ENCODE assay signal across 10 cellular contexts in the genomic region with DNA sequence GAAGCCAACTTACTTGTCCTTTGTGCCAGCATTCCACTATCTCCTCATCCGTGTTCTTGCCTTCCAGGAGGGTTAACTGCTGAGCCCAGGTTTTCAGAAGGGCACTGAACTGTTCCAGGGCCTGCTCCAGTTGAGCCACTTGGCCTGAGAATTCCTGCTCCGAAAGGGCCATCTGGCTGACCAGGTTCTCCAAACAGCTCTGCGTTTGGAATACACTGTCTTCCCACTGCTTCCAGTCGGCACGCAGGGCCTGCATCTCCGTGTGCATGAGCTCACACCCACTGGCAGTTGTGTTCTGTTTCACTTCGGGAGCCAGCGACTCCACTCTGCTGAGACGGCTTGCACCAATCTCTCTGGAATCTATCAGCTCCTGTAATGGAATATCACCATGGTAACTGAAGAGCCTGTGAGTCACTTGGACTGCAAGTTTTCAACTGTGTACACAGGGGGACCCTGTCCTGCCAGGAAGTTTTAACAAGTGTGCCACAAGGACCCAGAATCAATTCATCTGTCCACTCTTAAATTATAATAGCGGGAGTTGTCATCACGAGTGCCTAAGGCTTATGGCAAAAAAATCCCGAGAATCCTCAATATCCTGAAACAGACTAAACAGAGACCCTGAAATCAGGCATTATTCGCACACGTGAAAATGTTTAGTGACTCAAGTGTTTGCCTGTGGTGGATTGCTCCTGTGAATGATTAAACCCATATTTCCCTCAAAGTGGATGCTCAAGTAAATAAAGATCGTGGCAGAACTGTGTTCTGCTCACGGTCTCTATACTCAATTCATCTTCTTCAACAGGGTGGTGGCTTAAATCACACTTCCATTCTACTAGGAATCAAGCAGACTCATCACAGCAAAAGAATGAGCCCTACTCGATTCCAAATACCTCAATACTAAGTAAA.
DNase-seq lines count a peak whose midpoint lies in the region; ATAC-seq and TF ChIP-seq lines count a peak whose summit lies in the region.
"Had no signal": no experiment of that assay in that cellular context is flagged by ENCODE, and none has a peak within 500 bp of the region (broad histone marks: within the 10 kb centered on the region; RNA-seq: fewer than 3 reads in every experiment).

No MANE protein-coding gene starts in this region.

- H3K4me3 ChIP-seq in RWPE2 (ENCODE audit: severe bottlenecking) = peak overlapping the region; percentile 34
- peak overlapping the region; percentile 68 for H3K4me3 ChIP-seq in fibroblast of mammary gland (ENCODE audit: control insufficient read depth, low read depth, low read length)
- no peak overlapping the region for H3K4me3 ChIP-seq in CD4-positive, alpha-beta memory T cell (ENCODE audit: low read length in 2 of 2)
- H3K4me3 ChIP-seq: GM12878 had no signal

- no peaks in the 10 kb centered on the region for H3K27me3 ChIP-seq in RWPE2 (ENCODE audit: insufficient read depth, poor library complexity, severe bottlenecking)
- H3K27me3 ChIP-seq in CD4-positive, alpha-beta memory T cell (ENCODE audit: insufficient read depth, low read length) = no peaks in the 10 kb centered on the region

- H3K9me3 ChIP-seq in RWPE2 (ENCODE audit: severe bottlenecking) = no peaks in the 10 kb centered on the region
- H3K9me3 ChIP-seq in CD4-positive, alpha-beta memory T cell (ENCODE audit: control insufficient read depth in 1 of 2, low read length in 2 of 2) = no peaks in the 10 kb centered on the region

- peak in 12 of 14 donors; percentile 22 to 93 (median 58) for DNase-seq in C1 segment of cervical spinal cord (lab: John Stamatoyannopoulos, UW)
- DNase-seq in RWPE2 (ENCODE audit: low spot score) = peak; percentile 58
- peak; percentile 95 for DNase-seq in fibroblast of mammary gland (ENCODE audit: low read depth)
- no peak for DNase-seq in activated naive CD4-positive, alpha-beta T cell treated with anti-CD3 and anti-CD28 coated beads for 36 hours
- no peak for DNase-seq in stimulated activated CD4-positive, alpha-beta T cell treated with anti-CD3 and anti-CD28 coated beads, Interleukin-4, amount 100 ng/mL, for 4 hours
- DNase-seq in CD4-positive, alpha-beta memory T cell = no peak
- DNase-seq in NCI-H1436 (lab: John Stamatoyannopoulos, UW) = no peak
- DNase-seq: activated naive CD8-positive, alpha-beta T cell treated with anti-CD3 and anti-CD28 coated beads, Interleukin-2, amount 10 ng/mL, durations not matched to agents 7 days and 5 days had no signal

- H3K4me1 Mint-ChIP-seq in nephron = peaks cover 26% of the 10 kb centered on the region
- no peaks in the 10 kb centered on the region for H3K4me1 Mint-ChIP-seq in activated naive CD4-positive, alpha-beta T cell treated with anti-CD3 and anti-CD28 coated beads for 36 hours (ENCODE audit: low read depth)
- no peaks in the 10 kb centered on the region for H3K4me1 Mint-ChIP-seq in CD4-positive, alpha-beta memory T cell
- H3K4me1 Mint-ChIP-seq: activated naive CD8-positive, alpha-beta T cell treated with anti-CD3 and anti-CD28 coated beads, Interleukin-2, amount 10 ng/mL, durations not matched to agents 7 days and 5 days had no signal

- H3K9me3 Mint-ChIP-seq in nephron = no peaks in the 10 kb centered on the region
- H3K9me3 Mint-ChIP-seq in activated naive CD4-positive, alpha-beta T cell treated with anti-CD3 and anti-CD28 coated beads for 36 hours = no peaks in the 10 kb centered on the region
- H3K9me3 Mint-ChIP-seq in CD4-positive, alpha-beta memory T cell = no peaks in the 10 kb centered on the region
- H3K9me3 Mint-ChIP-seq: activated naive CD8-positive, alpha-beta T cell treated with anti-CD3 and anti-CD28 coated beads, Interleukin-2, amount 10 ng/mL, durations not matched to agents 7 days and 5 days had no signal

- no peaks in the 10 kb centered on the region for H3K27me3 Mint-ChIP-seq in nephron (ENCODE audit: low read depth)
- peaks cover 13% of the 10 kb centered on the region for H3K27me3 Mint-ChIP-seq in activated naive CD4-positive, alpha-beta T cell treated with anti-CD3 and anti-CD28 coated beads for 36 hours (ENCODE audit: low read depth)
- peaks cover 0 to 9% of the 10 kb centered on the region in 2 donors for H3K27me3 Mint-ChIP-seq in CD4-positive, alpha-beta memory T cell
- H3K27me3 Mint-ChIP-seq: activated naive CD8-positive, alpha-beta T cell treated with anti-CD3 and anti-CD28 coated beads, Interleukin-2, amount 10 ng/mL, durations not matched to agents 7 days and 5 days had no signal

- H3K4me1 ChIP-seq in RWPE2 (ENCODE audit: insufficient read depth, poor library complexity, severe bottlenecking) = peaks cover 28% of the 10 kb centered on the region
- no peaks in the 10 kb centered on the region for H3K4me1 ChIP-seq in CD4-positive, alpha-beta memory T cell (ENCODE audit: insufficient read depth, low read length)

- intact Hi-C loops in activated naive CD4-positive, alpha-beta T cell treated with anti-CD3 and anti-CD28 coated beads for 36 hours (cut with micrococcal nuclease) = no loop called here
- intact Hi-C loops in CD4-positive, alpha-beta memory T cell (cut with micrococcal nuclease) = no loop called here

- no peaks in the 10 kb centered on the region; the same call in 1 of the 2 replicates for H3K36me3 ChIP-seq in RWPE2 (ENCODE audit: low read depth)
- no peaks in the 10 kb centered on the region for H3K36me3 ChIP-seq in CD4-positive, alpha-beta memory T cell (ENCODE audit: insufficient read depth, low read length)

- POLR2A ChIA-PET in CD4-positive, alpha-beta memory T cell (lab: Charles Lee; ENCODE audit: partially characterized antibody) = no interaction called here

- TF ChIP-seq CTCF in RWPE2 (IDR thresholded peaks at IDR 0.05; ENCODE audit: poor library complexity, severe bottlenecking) (no peak), fibroblast of mammary gland (conservative IDR thresholded peaks at IDR 0.05; ENCODE audit: control insufficient read depth, insufficient read depth, low read depth, low read length) (no peak), nephron (IDR thresholded peaks at IDR 0.05; ENCODE audit: unreplicated experiment in 3 of 3) (no peak)

- peaks cover 3% of the 10 kb centered on the region for H3K36me3 Mint-ChIP-seq in nephron (ENCODE audit: low read depth)
- no peaks in the 10 kb centered on the region for H3K36me3 Mint-ChIP-seq in activated naive CD4-positive, alpha-beta T cell treated with anti-CD3 and anti-CD28 coated beads for 36 hours (ENCODE audit: low read depth)
- H3K36me3 Mint-ChIP-seq in CD4-positive, alpha-beta memory T cell = no peaks in the 10 kb centered on the region
- H3K36me3 Mint-ChIP-seq: activated naive CD8-positive, alpha-beta T cell treated with anti-CD3 and anti-CD28 coated beads, Interleukin-2, amount 10 ng/mL, durations not matched to agents 7 days and 5 days had no signal

- H3K27ac Mint-ChIP-seq in nephron = peak overlapping the region; percentile 99 to 100 (median 99)
- no peak overlapping the region for H3K27ac Mint-ChIP-seq in activated naive CD4-positive, alpha-beta T cell treated with anti-CD3 and anti-CD28 coated beads for 36 hours
- H3K27ac Mint-ChIP-seq in CD4-positive, alpha-beta memory T cell = no peak overlapping the region
- H3K27ac Mint-ChIP-seq: activated naive CD8-positive, alpha-beta T cell treated with anti-CD3 and anti-CD28 coated beads, Interleukin-2, amount 10 ng/mL, durations not matched to agents 7 days and 5 days had no signal

- peak overlapping the region; percentile 52 for H3K27ac ChIP-seq in RWPE2 (ENCODE audit: poor library complexity, severe bottlenecking)
- H3K27ac ChIP-seq in CD4-positive, alpha-beta memory T cell (ENCODE audit: low read depth, low read length) = no peak overlapping the region

- CTCF ChIA-PET in activated naive CD4-positive, alpha-beta T cell treated with anti-CD3 and anti-CD28 coated beads for 36 hours (lab: Charles Lee) = no interaction called here
- CTCF ChIA-PET in CD4-positive, alpha-beta memory T cell (lab: Charles Lee; ENCODE audit: partially characterized antibody) = no interaction called here

- peak; percentile 89 for ATAC-seq in RWPE2 (ENCODE audit: low read depth)

- H3K4me3 Mint-ChIP-seq in nephron = peak overlapping the region; percentile 83 to 95 (median 88)
- no peak overlapping the region for H3K4me3 Mint-ChIP-seq in activated naive CD4-positive, alpha-beta T cell treated with anti-CD3 and anti-CD28 coated beads for 36 hours
- no peak overlapping the region for H3K4me3 Mint-ChIP-seq in CD4-positive, alpha-beta memory T cell
- H3K4me3 Mint-ChIP-seq: activated naive CD8-positive, alpha-beta T cell treated with anti-CD3 and anti-CD28 coated beads, Interleukin-2, amount 10 ng/mL, durations not matched to agents 7 days and 5 days had no signal

Comparison
In these comparisons a context has a peak if more than half of its experiments do, and no peak if none do; other contexts are left out.
1. DNase-seq: peak in C1 segment of cervical spinal cord (12 of 14), RWPE2 (single experiment) and fibroblast of mammary gland (single experiment); none in activated naive CD4-positive, alpha-beta T cell treated with anti-CD3 and anti-CD28 coated beads for 36 hours (single experiment), stimulated activated CD4-positive, alpha-beta T cell treated with anti-CD3 and anti-CD28 coated beads, Interleukin-4, amount 100 ng/mL, for 4 hours (0 of 2), CD4-positive, alpha-beta memory T cell (0 of 5) and NCI-H1436 (single experiment).
2. H3K4me3 ChIP-seq: peak in RWPE2 (single experiment) and fibroblast of mammary gland (single experiment); none in CD4-positive, alpha-beta memory T cell (0 of 2).
3. H3K27ac Mint-ChIP-seq: peak in nephron (3 of 3); none in activated naive CD4-positive, alpha-beta T cell treated with anti-CD3 and anti-CD28 coated beads for 36 hours (single experiment) and CD4-positive, alpha-beta memory T cell (0 of 7).
4. H3K4me3 Mint-ChIP-seq: peak in nephron (3 of 3); none in activated naive CD4-positive, alpha-beta T cell treated with anti-CD3 and anti-CD28 coated beads for 36 hours (single experiment) and CD4-positive, alpha-beta memory T cell (0 of 8).